1 cellular context compared by ENCODE assay signal in genomic region chr12:51926718-51927117, GRCh38.
TF ChIP-seq lines count a peak whose summit lies in the region.

No MANE protein-coding gene starts in this region.

TF ChIP-seq in Ishikawa, 13 proteins besides CTCF, POLR2A, EP300 and RAD21 (continued from another document):
- no peak for TF ChIP-seq CEBPB (IDR thresholded peaks at IDR 0.05)
- no peak for TF ChIP-seq USF1 (IDR thresholded peaks at IDR 0.05)
- TF ChIP-seq EGR1 (IDR thresholded peaks at IDR 0.05), result no peak
- TF ChIP-seq TAF1 (IDR thresholded peaks at IDR 0.05; ENCODE audit: low read depth), result no peak
